Comparison of ENCODE assay signal across 1 cellular context in the genomic region with DNA sequence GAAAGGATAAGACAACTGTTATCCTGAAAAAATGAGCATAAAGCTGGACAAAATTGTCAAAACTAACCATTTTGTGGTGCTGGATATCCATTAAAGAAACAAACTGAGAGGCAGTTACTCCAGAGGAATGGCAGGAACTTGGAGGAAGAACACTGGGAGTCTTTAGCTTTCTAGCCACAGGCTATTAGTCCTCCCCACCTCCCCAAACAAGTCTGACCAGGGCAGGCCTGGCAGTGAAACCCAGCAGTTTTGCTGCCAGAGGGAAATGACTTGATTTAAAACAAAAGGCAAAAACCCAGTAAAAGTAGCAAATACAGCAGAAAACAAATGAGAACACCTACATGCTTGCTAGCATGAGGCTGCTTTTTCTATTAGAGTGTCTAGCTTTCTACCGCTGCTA.
TF ChIP-seq lines count a peak whose summit lies in the region.

No MANE protein-coding gene starts in this region.

TF ChIP-seq in IMR-90, 13 proteins besides CTCF, POLR2A, EP300 and RAD21:
- TF ChIP-seq CEBPB (IDR thresholded peaks at IDR 0.05; ENCODE audit: low read depth, low read length) (no peak), RCOR1 (IDR thresholded peaks at IDR 0.05; ENCODE audit: insufficient replicate concordance, low read length) (no peak), MAZ (IDR thresholded peaks at IDR 0.05; ENCODE audit: borderline replicate concordance, low read depth, low read length) (no peak), CHD1 (IDR thresholded peaks at IDR 0.05; ENCODE audit: low read depth, low read length) (no peak), SMC3 (IDR thresholded peaks at IDR 0.05; ENCODE audit: low read depth, low read length) (no peak), USF2 (IDR thresholded peaks at IDR 0.05; ENCODE audit: low read depth, low read length) (no peak)
- TF ChIP-seq, protein P1, sequence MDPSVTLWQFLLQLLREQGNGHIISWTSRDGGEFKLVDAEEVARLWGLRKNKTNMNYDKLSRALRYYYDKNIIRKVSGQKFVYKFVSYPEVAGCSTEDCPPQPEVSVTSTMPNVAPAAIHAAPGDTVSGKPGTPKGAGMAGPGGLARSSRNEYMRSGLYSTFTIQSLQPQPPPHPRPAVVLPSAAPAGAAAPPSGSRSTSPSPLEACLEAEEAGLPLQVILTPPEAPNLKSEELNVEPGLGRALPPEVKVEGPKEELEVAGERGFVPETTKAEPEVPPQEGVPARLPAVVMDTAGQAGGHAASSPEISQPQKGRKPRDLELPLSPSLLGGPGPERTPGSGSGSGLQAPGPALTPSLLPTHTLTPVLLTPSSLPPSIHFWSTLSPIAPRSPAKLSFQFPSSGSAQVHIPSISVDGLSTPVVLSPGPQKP (IDR thresholded peaks at IDR 0.05; ENCODE audit: borderline replicate concordance, low read depth, low read length): no peak
TF ChIP-seq in IMR-90: peak in this region for 0.
